Comparison of ENCODE assay signal across 9 cellular contexts in the genomic region with DNA sequence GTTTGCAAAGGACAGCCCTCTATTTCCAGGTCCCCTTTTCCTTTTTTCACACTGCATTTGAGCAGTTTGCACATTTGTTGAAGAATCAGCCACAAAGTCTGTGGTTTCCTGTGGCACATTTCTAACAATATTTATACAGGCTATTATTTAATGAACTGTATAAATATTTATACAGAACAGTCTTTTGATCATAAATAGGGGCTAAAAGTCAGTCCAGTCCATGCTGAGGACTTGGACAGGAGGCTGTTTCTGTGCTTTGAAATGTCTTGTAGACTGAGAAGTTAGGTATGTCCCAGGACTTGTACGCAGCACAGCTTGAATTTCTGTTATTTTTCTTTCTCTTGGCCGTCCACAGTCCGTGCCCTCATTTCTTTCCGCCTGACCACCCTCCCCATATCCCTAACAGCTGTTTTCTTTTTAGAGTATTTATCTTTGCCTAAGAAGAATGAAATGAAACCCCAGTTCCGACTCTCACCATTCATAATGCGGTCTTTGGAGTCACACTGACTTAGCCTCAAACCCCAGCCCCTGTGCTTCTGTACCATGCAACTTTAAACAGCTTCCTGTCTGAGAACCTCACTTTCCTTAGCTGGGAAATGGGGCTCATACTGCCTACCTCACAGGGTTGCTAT. TPM values are rescaled to one million over a fixed set of nuclear protein-coding genes. Genes with fewer than 3 reads are reported as not detected.
DNase-seq lines count a peak whose midpoint lies in the region; ATAC-seq and TF ChIP-seq lines count a peak whose summit lies in the region.
"Had no signal": no experiment of that assay in that cellular context is flagged by ENCODE, and none has a peak within 500 bp of the region (broad histone marks: within the 10 kb centered on the region; RNA-seq: fewer than 3 reads in every experiment).

No MANE protein-coding gene starts in this region.

- H3K4me3 Mint-ChIP-seq in nephron progenitor cell, result peak overlapping the region; percentile 37
- H3K4me3 Mint-ChIP-seq: neural crest cell had no signal

- peaks cover 18% of the 10 kb centered on the region for H3K36me3 Mint-ChIP-seq in nephron progenitor cell (ENCODE audit: low read depth)

- H3K27ac Mint-ChIP-seq in nephron progenitor cell, result peak overlapping the region; percentile 60

- H3K4me3 ChIP-seq in BJ (ENCODE audit: low read depth, low read length), result peak overlapping the region; percentile 13; the same call in 1 of the 2 replicates
- H3K4me3 ChIP-seq in dorsolateral prefrontal cortex, result peak overlapping the region in 32 of 59 donors; percentile 0 to 44 (median 21)

- H3K4me1 Mint-ChIP-seq in nephron progenitor cell, result peaks cover 51% of the 10 kb centered on the region

- CTCF ChIA-PET in BJ (lab: Yijun Ruan, JAX), result interaction anchor here (0.8 kb wide), 1 partner anchor 442 kb away, joined by 3 read pairs; no protein-coding TSS in a partner anchor

- ATAC-seq in HG02870 (IDR thresholded peaks at IDR 0.05; ENCODE audit: unreplicated experiment) (peak; percentile 84), HG03039 (IDR thresholded peaks at IDR 0.05; ENCODE audit: unreplicated experiment) (no peak)

- intact Hi-C loops in dorsolateral prefrontal cortex (cut with DNase I), result no loop called here

- no peaks in the 10 kb centered on the region for H3K27me3 ChIP-seq in BJ (ENCODE audit: control insufficient read depth, insufficient read depth, low read length)
- no peaks in the 10 kb centered on the region for H3K27me3 ChIP-seq in dorsolateral prefrontal cortex

- POLR2A ChIA-PET in BJ (lab: Charles Lee), result no interaction called here

- no peaks in the 10 kb centered on the region for H3K36me3 ChIP-seq in BJ (ENCODE audit: control insufficient read depth, insufficient read depth, low read length)

- TF ChIP-seq CTCF in BJ (IDR thresholded peaks at IDR 0.05; ENCODE audit: insufficient read depth, low read depth, low read length) (no peak), dorsolateral prefrontal cortex (IDR thresholded peaks at IDR 0.05 in 54 of 56, conservative IDR thresholded peaks at IDR 0.05 in 2 of 56; ENCODE audit: low read depth in 1 of 56, partially characterized antibody in 56 of 56) (no peak), nephron progenitor cell (IDR thresholded peaks at IDR 0.05) (no peak)

- no peaks in the 10 kb centered on the region for H3K27me3 Mint-ChIP-seq in nephron progenitor cell (ENCODE audit: low read depth, poor library complexity)

- DNase-seq in BJ (ENCODE audit: low read depth) (no peak), dorsolateral prefrontal cortex (no peak), nephron progenitor cell (no peak), SKM-1 treated with dmso at 0.1 percent for 144 hours (lab: John Stamatoyannopoulos, UW; ENCODE audit: unreplicated experiment) (no peak), substantia nigra (lab: John Stamatoyannopoulos, UW) (no peak), foreskin melanocyte (no peak)

- peak overlapping the region in 8 of 59 donors; percentile 10 to 50 (median 22) for H3K27ac ChIP-seq in dorsolateral prefrontal cortex
- H3K27ac ChIP-seq in substantia nigra (ENCODE audit: low read depth, low read length, poor library complexity, severe bottlenecking), result no peak overlapping the region

- H3K9me3 Mint-ChIP-seq in nephron progenitor cell, result peaks cover 14% of the 10 kb centered on the region

RNA-seq across cellular contexts. Expression of gene FGGY, which starts 19.7 kb away (rescaled TPM):
- 9.9 and 12.3 TPM in 2 replicates for polyA plus RNA-seq in BJ (2011; rRNA removed)
- 12.6 and 18.5 TPM in 2 replicates for polyA minus RNA-seq in BJ (2011; rRNA and poly(A)+ RNA removed)
- total RNA-seq in dorsolateral prefrontal cortex, result 10 to 100 TPM; 23.4 to 68.4 (median 36.5) TPM
